ENCODE assay signal across 12 cellular contexts in genomic region chr5:14413331-14413750, GRCh38.
DNase-seq lines count a peak whose midpoint lies in the region; ATAC-seq and TF ChIP-seq lines count a peak whose summit lies in the region.
"Had no signal": no experiment of that assay in that cellular context is flagged by ENCODE, and none has a peak within 500 bp of the region (broad histone marks: within the 10 kb centered on the region; RNA-seq: fewer than 3 reads in every experiment).

No MANE protein-coding gene starts in this region.

- H3K4me3 Mint-ChIP-seq in stimulated activated effector memory CD8-positive, alpha-beta T cell treated with anti-CD3 and anti-CD28 coated beads, Interleukin-12 subunit alpha, Interleukin-12 subunit beta, amount 100 ng/mL, for 72 hours: peak overlapping the region; percentile 70

- peaks cover 79% of the 10 kb centered on the region for H3F3A ChIP-seq in SK-N-SH (replicated peaks; ENCODE audit: insufficient read depth)

- intact Hi-C loops in sigmoid colon (cut with DNase I): no loop called here

- peak overlapping the region; percentile 94 for H3K27ac Mint-ChIP-seq in stimulated activated effector memory CD8-positive, alpha-beta T cell treated with anti-CD3 and anti-CD28 coated beads, Interleukin-12 subunit alpha, Interleukin-12 subunit beta, amount 100 ng/mL, for 72 hours

- H4K20me1 ChIP-seq in SK-N-SH (ENCODE audit: insufficient read depth): no peaks in the 10 kb centered on the region

- H3K4me2 ChIP-seq in SK-N-SH: peak overlapping the region; percentile 8; the same call in 1 of the 2 replicates

- no peak overlapping the region for H2AFZ ChIP-seq in SK-N-SH (ENCODE audit: low read depth)

- no peaks in the 10 kb centered on the region for H3K9me3 Mint-ChIP-seq in stimulated activated effector memory CD8-positive, alpha-beta T cell treated with anti-CD3 and anti-CD28 coated beads, Interleukin-12 subunit alpha, Interleukin-12 subunit beta, amount 100 ng/mL, for 72 hours

- no peaks in the 10 kb centered on the region for H3K27me3 ChIP-seq in SK-N-SH (ENCODE audit: insufficient read depth)
- no peaks in the 10 kb centered on the region for H3K27me3 ChIP-seq in sigmoid colon

- no peak overlapping the region for H3K9ac ChIP-seq in SK-N-SH

- no peaks in the 10 kb centered on the region for H3K9me2 ChIP-seq in SK-N-SH

- H3K4me1 ChIP-seq in SK-N-SH (ENCODE audit: control insufficient read depth in 1 of 2, insufficient read depth in 2 of 2, low read depth in 1 of 2, low read length in 1 of 2) (peaks cover 65 to 84% of the 10 kb centered on the region in 2 experiments), sigmoid colon (peaks cover 0 to 38% (median 9%) of the 10 kb centered on the region in 4 donors)

- H3K36me3 ChIP-seq in SK-N-SH (replicated peaks in 1 of 2; ENCODE audit: control insufficient read depth in 1 of 2, insufficient read depth in 2 of 2, low read length in 1 of 2) (peaks cover 34 to 37% of the 10 kb centered on the region in 2 experiments), sigmoid colon (peaks cover 0 to 49% (median 23%) of the 10 kb centered on the region in 4 donors)

- 73% methylated on average over 7 of the region's 7 CpGs for WGBS in SK-N-SH (ENCODE audit: low lambda C conversion rate)
- 71 to 91% methylated on average over 7 of the region's 7 CpGs for WGBS in sigmoid colon, 2 donors

- TF ChIP-seq CTCF in SK-N-SH (IDR thresholded peaks at IDR 0.05): no peak
- no peak for TF ChIP-seq CTCF in sigmoid colon (IDR thresholded peaks at IDR 0.05)

- peaks cover 81% of the 10 kb centered on the region for H3K79me2 ChIP-seq in SK-N-SH (ENCODE audit: insufficient read depth)

- TF ChIP-seq POLR2A in sigmoid colon (IDR thresholded peaks at IDR 0.05): no peak

- TF ChIP-seq RAD21 in SK-N-SH (IDR thresholded peaks at IDR 0.05; ENCODE audit: low read length): no peak

- DNase-seq in SK-N-SH: no peak
- DNase-seq in activated T-cell treated with anti-CD3 and anti-CD28 coated beads, Interleukin-2, amount 50 U/mL, for 1 hour: peak; percentile 59
- peak; percentile 44 for DNase-seq in effector CD4-positive, alpha-beta T cell
- peak in 1 of 2 donors; percentile 60 for DNase-seq in stimulated activated effector memory CD8-positive, alpha-beta T cell treated with anti-CD3 and anti-CD28 coated beads, Interleukin-12 subunit alpha, Interleukin-12 subunit beta, amount 100 ng/mL, for 72 hours (ENCODE audit: low spot score in 2 of 2)
- DNase-seq in sigmoid colon: no peak
- DNase-seq: anterior cingulate cortex; DMS79 treated with DMSO at 0.1 percent for 48 hours; NK-92 treated with Interleukin-12 subunit alpha and Interleukin-12 subunit beta, amount 100 ng/mL, for 24 hours had no signal

- H3K4me3 ChIP-seq in SK-N-SH (ENCODE audit: low read depth in 2 of 2, low read length in 1 of 2) (no peak overlapping the region), sigmoid colon (no peak overlapping the region)

- CTCF ChIA-PET in SK-N-SH (lab: Yijun Ruan, JAX): interaction anchor here (0.8 to 2.9 kb wide), 3 partner anchors 16 to 235 kb away, joined by 3 to 10 read pairs (median 4); no protein-coding TSS in a partner anchor

- no peak for TF ChIP-seq EP300 in SK-N-SH (IDR thresholded peaks at IDR 0.05; ENCODE audit: borderline replicate concordance in 1 of 2, low read depth in 1 of 2, low read length in 1 of 2)
- no peak for TF ChIP-seq EP300 in sigmoid colon (IDR thresholded peaks at IDR 0.05)

- no peak for ATAC-seq in SK-N-SH treated with all-trans-retinoic acid at 6 μM for 48 hours
- peak; percentile 38 for ATAC-seq in stimulated activated effector memory CD8-positive, alpha-beta T cell treated with anti-CD3 and anti-CD28 coated beads, Interleukin-12 subunit alpha, Interleukin-12 subunit beta, amount 100 ng/mL, for 72 hours
- ATAC-seq in HG03432 (IDR thresholded peaks at IDR 0.05; ENCODE audit: unreplicated experiment): no peak
- no peak for ATAC-seq in GM21447 (IDR thresholded peaks at IDR 0.05; ENCODE audit: unreplicated experiment)

- H3K36me3 Mint-ChIP-seq in stimulated activated effector memory CD8-positive, alpha-beta T cell treated with anti-CD3 and anti-CD28 coated beads, Interleukin-12 subunit alpha, Interleukin-12 subunit beta, amount 100 ng/mL, for 72 hours: peaks cover 16% of the 10 kb centered on the region

- POLR2A ChIA-PET in SK-N-SH (lab: Yijun Ruan, JAX): no interaction called here

- H3K9me3 ChIP-seq in SK-N-SH (no peaks in the 10 kb centered on the region), sigmoid colon (no peaks in the 10 kb centered on the region)

- peaks cover 54% of the 10 kb centered on the region for H3K4me1 Mint-ChIP-seq in stimulated activated effector memory CD8-positive, alpha-beta T cell treated with anti-CD3 and anti-CD28 coated beads, Interleukin-12 subunit alpha, Interleukin-12 subunit beta, amount 100 ng/mL, for 72 hours

- H3K27ac ChIP-seq in SK-N-SH (ENCODE audit: low read depth in 2 of 2, low read length in 1 of 2) (peak overlapping the region; percentile 43 to 98), sigmoid colon (no peak overlapping the region)
- H3K27ac ChIP-seq: 22Rv1 had no signal

TF ChIP-seq in SK-N-SH, 30 proteins besides CTCF, POLR2A, EP300 and RAD21:
- TF ChIP-seq USF1 (IDR thresholded peaks at IDR 0.05; ENCODE audit: borderline replicate concordance, low read depth): no peak
- TF ChIP-seq MXI1 (IDR thresholded peaks at IDR 0.05; ENCODE audit: low read depth, low read length): no peak
- TF ChIP-seq PBX3 (IDR thresholded peaks at IDR 0.05): peak; percentile 43; the same call in 1 of the 2 replicates

TF ChIP-seq in SK-N-SH treated with all-trans-retinoic acid at 6 μM for 48 hours, 23 proteins besides CTCF, POLR2A, EP300 and RAD21:
- TF ChIP-seq SNAI2 (CRISPR knock-in tag; IDR thresholded peaks at IDR 0.05) (no peak), RARB (CRISPR knock-in tag; IDR thresholded peaks at IDR 0.05) (no peak), PATZ1 (CRISPR knock-in tag; IDR thresholded peaks at IDR 0.05; ENCODE audit: borderline replicate concordance) (no peak)
TF ChIP-seq in SK-N-SH treated with all-trans-retinoic acid at 6 μM for 48 hours: peak in this region for 0.

Comparison
In these comparisons a context has a peak if more than half of its experiments do, and no peak if none do; other contexts are left out.
1. DNase-seq: peak in activated T-cell treated with anti-CD3 and anti-CD28 coated beads, Interleukin-2, amount 50 U/mL, for 1 hour (single experiment) and effector CD4-positive, alpha-beta T cell (single experiment); none in SK-N-SH (single experiment) and sigmoid colon (single experiment).
2. H3K27ac ChIP-seq: peak in SK-N-SH (2 of 2); none in sigmoid colon (0 of 4).